Comparison of ENCODE assay signal across 4 cellular contexts in genomic region chr6:4768815-4769214, GRCh38.
TF ChIP-seq lines count a peak whose summit lies in the region.

No MANE protein-coding gene starts in this region.

TF ChIP-seq in HepG2, 621 proteins besides CTCF, POLR2A, EP300 and RAD21:
- TF ChIP-seq ZNF615 (CRISPR knock-in tag; IDR thresholded peaks at IDR 0.05; ENCODE audit: borderline replicate concordance) (no peak), FOXK1 (CRISPR knock-in tag; IDR thresholded peaks at IDR 0.05; ENCODE audit: borderline replicate concordance, low read depth) (no peak), MXD3 (CRISPR knock-in tag; IDR thresholded peaks at IDR 0.05) (no peak), KLF6 (CRISPR knock-in tag; IDR thresholded peaks at IDR 0.05) (no peak), MTA3 (CRISPR knock-in tag; IDR thresholded peaks at IDR 0.05) (no peak), MAFF (IDR thresholded peaks at IDR 0.05; ENCODE audit: low read depth, low read length) (peak; percentile 95), MAFK (conservative IDR thresholded peaks at IDR 0.05 in 1 of 2, IDR thresholded peaks at IDR 0.05 in 1 of 2; ENCODE audit: low read length in 2 of 2) (peak; percentile 91 to 94)

TF ChIP-seq in K562, 482 proteins besides CTCF, POLR2A, EP300 and RAD21:
- peak; percentile 66; the same call in 1 of the 2 replicates for TF ChIP-seq MAFK (IDR thresholded peaks at IDR 0.05; ENCODE audit: low read length)
- TF ChIP-seq ZNF316 (IDR thresholded peaks at IDR 0.05): peak; percentile 92
- TF ChIP-seq SRSF1 (IDR thresholded peaks at IDR 0.05; ENCODE audit: low read depth, low read length): no peak
- TF ChIP-seq HES1 (IDR thresholded peaks at IDR 0.05; ENCODE audit: low read depth): no peak
- TF ChIP-seq DIDO1 (tag; IDR thresholded peaks at IDR 0.05; ENCODE audit: low read depth): no peak
- TF ChIP-seq RBM39 (optimal IDR thresholded peaks at IDR 0.05; ENCODE audit: low read depth, low read length): no peak
- TF ChIP-seq MAFF (IDR thresholded peaks at IDR 0.05; ENCODE audit: low read length): peak; percentile 80
- TF ChIP-seq ELK3 (CRISPR knock-in tag; IDR thresholded peaks at IDR 0.05): no peak
- peak; percentile 64 for TF ChIP-seq MAFG (tag; conservative IDR thresholded peaks at IDR 0.05)
- peak; percentile 79 for TF ChIP-seq C11orf30 (IDR thresholded peaks at IDR 0.05; ENCODE audit: low read depth)
TF ChIP-seq in K562: peak in this region for 5.

TF ChIP-seq in H1, 55 proteins besides CTCF, POLR2A, EP300 and RAD21:
- no peak for TF ChIP-seq POU5F1 (IDR thresholded peaks at IDR 0.05; ENCODE audit: low read depth, low read length)
TF ChIP-seq in H1: peak in this region for 0.

TF ChIP-seq in SK-N-SH, 30 proteins besides CTCF, POLR2A, EP300 and RAD21:
- TF ChIP-seq POLR2AphosphoS5 (IDR thresholded peaks at IDR 0.05; ENCODE audit: low read depth, low read length) (no peak), USF1 (IDR thresholded peaks at IDR 0.05; ENCODE audit: borderline replicate concordance, low read depth) (no peak), GABPA (IDR thresholded peaks at IDR 0.05; ENCODE audit: low read depth) (no peak), RFX5 (IDR thresholded peaks at IDR 0.05; ENCODE audit: low read length) (no peak), MEF2A (IDR thresholded peaks at IDR 0.05; ENCODE audit: borderline replicate concordance, low read depth) (no peak), NRF1 (IDR thresholded peaks at IDR 0.05; ENCODE audit: low read depth, low read length) (no peak), YY1 (IDR thresholded peaks at IDR 0.05; ENCODE audit: low read depth) (no peak), ELF1 (IDR thresholded peaks at IDR 0.05) (no peak), SMC3 (IDR thresholded peaks at IDR 0.05; ENCODE audit: low read depth, low read length) (no peak), FOSL2 (IDR thresholded peaks at IDR 0.05; ENCODE audit: borderline replicate concordance, low read depth) (no peak)
TF ChIP-seq in SK-N-SH: peak in this region for 0.
